1 cellular context compared by ENCODE assay signal in the genomic region with DNA sequence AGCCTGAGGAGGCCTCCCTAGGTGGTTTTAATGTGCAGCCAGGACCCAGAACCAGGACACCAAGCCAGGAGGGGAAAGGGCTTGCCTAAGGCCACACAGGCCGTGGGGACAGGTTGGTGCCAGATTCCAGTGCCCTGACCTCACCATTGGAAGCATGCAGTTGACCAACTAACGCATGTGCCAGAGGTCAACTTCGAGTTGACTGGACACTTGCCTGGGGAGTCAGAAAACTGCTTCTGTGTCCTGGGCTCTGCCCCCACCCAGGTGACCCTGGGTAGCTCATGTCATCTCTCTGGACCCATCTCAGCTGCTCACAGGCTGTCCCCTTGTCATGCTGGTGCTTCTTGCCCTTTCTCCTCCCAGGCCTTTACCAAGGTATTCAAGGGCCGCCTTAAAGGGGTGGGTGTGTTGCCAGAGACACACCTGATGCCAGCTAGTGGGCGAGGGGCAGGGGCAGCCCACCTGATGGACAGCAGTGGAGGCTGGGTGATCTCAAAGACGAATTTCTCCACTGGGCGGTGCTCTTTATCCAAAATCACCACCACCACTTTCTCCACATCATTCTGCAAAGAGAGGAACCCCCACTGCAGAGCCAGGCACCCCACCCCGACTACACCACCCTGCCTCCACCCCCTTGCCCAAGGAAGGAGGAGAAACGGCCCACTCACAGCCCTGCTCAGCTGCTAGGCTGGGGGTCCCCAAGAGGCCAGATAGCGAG.
TF ChIP-seq lines count a peak whose summit lies in the region.

No MANE protein-coding gene starts in this region.

TF ChIP-seq in GM23338, 12 proteins besides CTCF, POLR2A, EP300 and RAD21 (continued from another document):
- TF ChIP-seq, protein P1, sequence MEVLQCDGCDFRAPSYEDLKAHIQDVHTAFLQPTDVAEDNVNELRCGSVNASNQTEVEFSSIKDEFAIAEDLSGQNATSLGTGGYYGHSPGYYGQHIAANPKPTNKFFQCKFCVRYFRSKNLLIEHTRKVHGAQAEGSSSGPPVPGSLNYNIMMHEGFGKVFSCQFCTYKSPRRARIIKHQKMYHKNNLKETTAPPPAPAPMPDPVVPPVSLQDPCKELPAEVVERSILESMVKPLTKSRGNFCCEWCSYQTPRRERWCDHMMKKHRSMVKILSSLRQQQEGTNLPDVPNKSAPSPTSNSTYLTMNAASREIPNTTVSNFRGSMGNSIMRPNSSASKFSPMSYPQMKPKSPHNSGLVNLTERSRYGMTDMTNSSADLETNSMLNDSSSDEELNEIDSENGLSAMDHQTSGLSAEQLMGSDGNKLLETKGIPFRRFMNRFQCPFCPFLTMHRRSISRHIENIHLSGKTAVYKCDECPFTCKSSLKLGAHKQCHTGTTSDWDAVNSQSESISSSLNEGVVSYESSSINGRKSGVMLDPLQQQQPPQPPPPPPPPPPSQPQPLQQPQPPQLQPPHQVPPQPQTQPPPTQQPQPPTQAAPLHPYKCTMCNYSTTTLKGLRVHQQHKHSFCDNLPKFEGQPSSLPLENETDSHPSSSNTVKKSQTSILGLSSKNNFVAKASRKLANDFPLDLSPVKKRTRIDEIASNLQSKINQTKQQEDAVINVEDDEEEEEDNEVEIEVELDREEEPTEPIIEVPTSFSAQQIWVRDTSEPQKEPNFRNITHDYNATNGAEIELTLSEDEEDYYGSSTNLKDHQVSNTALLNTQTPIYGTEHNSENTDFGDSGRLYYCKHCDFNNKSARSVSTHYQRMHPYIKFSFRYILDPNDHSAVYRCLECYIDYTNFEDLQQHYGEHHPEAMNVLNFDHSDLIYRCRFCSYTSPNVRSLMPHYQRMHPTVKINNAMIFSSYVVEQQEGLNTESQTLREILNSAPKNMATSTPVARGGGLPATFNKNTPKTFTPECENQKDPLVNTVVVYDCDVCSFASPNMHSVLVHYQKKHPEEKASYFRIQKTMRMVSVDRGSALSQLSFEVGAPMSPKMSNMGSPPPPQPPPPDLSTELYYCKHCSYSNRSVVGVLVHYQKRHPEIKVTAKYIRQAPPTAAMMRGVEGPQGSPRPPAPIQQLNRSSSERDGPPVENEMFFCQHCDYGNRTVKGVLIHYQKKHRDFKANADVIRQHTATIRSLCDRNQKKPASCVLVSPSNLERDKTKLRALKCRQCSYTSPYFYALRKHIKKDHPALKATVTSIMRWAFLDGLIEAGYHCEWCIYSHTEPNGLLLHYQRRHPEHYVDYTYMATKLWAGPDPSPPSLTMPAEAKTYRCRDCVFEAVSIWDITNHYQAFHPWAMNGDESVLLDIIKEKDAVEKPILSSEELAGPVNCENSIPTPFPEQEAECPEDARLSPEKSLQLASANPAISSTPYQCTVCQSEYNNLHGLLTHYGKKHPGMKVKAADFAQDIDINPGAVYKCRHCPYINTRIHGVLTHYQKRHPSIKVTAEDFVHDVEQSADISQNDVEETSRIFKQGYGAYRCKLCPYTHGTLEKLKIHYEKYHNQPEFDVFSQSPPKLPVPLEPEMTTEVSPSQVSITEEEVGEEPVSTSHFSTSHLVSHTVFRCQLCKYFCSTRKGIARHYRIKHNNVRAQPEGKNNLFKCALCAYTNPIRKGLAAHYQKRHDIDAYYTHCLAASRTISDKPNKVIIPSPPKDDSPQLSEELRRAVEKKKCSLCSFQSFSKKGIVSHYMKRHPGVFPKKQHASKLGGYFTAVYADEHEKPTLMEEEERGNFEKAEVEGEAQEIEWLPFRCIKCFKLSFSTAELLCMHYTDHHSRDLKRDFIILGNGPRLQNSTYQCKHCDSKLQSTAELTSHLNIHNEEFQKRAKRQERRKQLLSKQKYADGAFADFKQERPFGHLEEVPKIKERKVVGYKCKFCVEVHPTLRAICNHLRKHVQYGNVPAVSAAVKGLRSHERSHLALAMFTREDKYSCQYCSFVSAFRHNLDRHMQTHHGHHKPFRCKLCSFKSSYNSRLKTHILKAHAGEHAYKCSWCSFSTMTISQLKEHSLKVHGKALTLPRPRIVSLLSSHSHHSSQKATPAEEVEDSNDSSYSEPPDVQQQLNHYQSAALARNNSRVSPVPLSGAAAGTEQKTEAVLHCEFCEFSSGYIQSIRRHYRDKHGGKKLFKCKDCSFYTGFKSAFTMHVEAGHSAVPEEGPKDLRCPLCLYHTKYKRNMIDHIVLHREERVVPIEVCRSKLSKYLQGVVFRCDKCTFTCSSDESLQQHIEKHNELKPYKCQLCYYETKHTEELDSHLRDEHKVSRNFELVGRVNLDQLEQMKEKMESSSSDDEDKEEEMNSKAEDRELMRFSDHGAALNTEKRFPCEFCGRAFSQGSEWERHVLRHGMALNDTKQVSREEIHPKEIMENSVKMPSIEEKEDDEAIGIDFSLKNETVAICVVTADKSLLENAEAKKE (CRISPR knock-in tag; IDR thresholded peaks at IDR 0.05): no peak
- TF ChIP-seq STAT1 (IDR thresholded peaks at IDR 0.05; ENCODE audit: unreplicated experiment) (no peak), POLR2AphosphoS5 (IDR thresholded peaks at IDR 0.05; ENCODE audit: low read depth) (no peak)
